In the genomic region with DNA sequence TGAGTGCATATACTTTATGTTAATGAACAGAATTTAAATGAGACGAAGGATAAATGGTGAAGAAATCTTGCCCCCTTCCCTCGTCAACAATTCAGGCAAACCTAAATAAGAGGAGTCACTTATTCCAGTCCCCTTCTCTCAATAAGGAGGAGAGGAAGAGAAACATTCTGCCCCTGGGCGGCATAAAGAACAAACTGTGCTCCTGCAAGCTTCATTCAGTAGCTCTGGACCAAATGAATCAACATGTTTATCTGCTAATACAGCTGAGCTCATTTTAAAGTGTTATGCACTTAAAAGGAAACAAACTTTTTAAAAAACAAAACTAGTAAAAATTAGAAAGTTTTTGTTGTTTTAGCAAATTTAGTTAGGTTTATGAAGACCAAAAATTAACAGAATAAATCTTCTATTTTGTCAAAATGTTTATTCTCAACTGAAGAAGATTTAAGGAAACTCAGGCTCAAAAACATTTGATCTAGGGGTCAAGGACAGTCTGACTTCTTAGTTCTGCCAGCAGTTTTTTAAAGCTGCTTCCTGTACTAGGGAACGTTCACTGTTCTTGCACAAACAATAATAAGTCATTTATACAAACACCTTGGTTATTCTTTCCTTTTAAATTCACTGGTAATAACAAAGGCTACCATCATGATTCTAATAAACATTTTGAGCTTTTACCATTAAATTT, we compare ENCODE assay signal across 12 cellular contexts. TPM values are rescaled to one million over a fixed set of nuclear protein-coding genes. Genes with fewer than 3 reads are reported as not detected.
A peak's percentile ranks its signal among the peaks of the same experiment; 100 is the strongest.
DNase-seq lines count a peak whose midpoint lies in the region; ATAC-seq and TF ChIP-seq lines count a peak whose summit lies in the region.
"Had no signal": no experiment of that assay in that cellular context is flagged by ENCODE, and none has a peak within 500 bp of the region (broad histone marks: within the 10 kb centered on the region; RNA-seq: fewer than 3 reads in every experiment).

No MANE protein-coding gene starts in this region.

- H3K9me3 ChIP-seq in adipocyte (ENCODE audit: control insufficient read depth, low read length) = no peaks in the 10 kb centered on the region
- peaks cover 2% of the 10 kb centered on the region; the same call in 1 of the 2 replicates for H3K9me3 ChIP-seq in BE2C

- H3K36me3 ChIP-seq in adipocyte (ENCODE audit: control insufficient read depth, insufficient read depth, low read length, severe bottlenecking) (no peaks in the 10 kb centered on the region), BE2C (peaks cover 4% of the 10 kb centered on the region; the same call in 1 of the 2 replicates)

- peak overlapping the region; percentile 31 for H3K9ac ChIP-seq in adipocyte (ENCODE audit: low read length)

- TF ChIP-seq CTCF in fibroblast of villous mesenchyme (IDR thresholded peaks at IDR 0.05; ENCODE audit: insufficient read depth, low read depth, low read length) (no peak), BE2C (IDR thresholded peaks at IDR 0.05; ENCODE audit: low read depth, low read length) (no peak), foreskin fibroblast (IDR thresholded peaks at IDR 0.05; ENCODE audit: low read depth, low read length) (no peak)

- H3K4me1 ChIP-seq in adipocyte (ENCODE audit: control insufficient read depth, insufficient read depth, low read length) (peaks cover 27% of the 10 kb centered on the region), BE2C (no peaks in the 10 kb centered on the region)

- H3K27me3 ChIP-seq in adipocyte (replicated peaks; ENCODE audit: control insufficient read depth, insufficient read depth, low read length) (no peaks in the 10 kb centered on the region), BE2C (no peaks in the 10 kb centered on the region)

- ATAC-seq in GM18505 (IDR thresholded peaks at IDR 0.05; ENCODE audit: unreplicated experiment) = no peak
- ATAC-seq: activated CD8-positive, alpha-beta T cell treated with anti-CD3 and anti-CD28 coated beads, Interleukin-2, amount 10 ng/mL, durations not matched to agents 7 days and 5 days had no signal

- no peak for TF ChIP-seq POLR2A in GM18505 (IDR thresholded peaks at IDR 0.05; ENCODE audit: borderline replicate concordance, extremely low read depth, insufficient read depth, insufficient read length)

- peak overlapping the region; percentile 8 for H3K27ac ChIP-seq in temporal lobe (ENCODE audit: low read depth, low read length)

- H3K4me3 ChIP-seq in adipocyte (ENCODE audit: low read length) (peak overlapping the region; percentile 5), fibroblast of villous mesenchyme (ENCODE audit: low read depth, low read length) (no peak overlapping the region), BE2C (ENCODE audit: low read depth, low read length) (no peak overlapping the region), foreskin fibroblast (ENCODE audit: low read depth in 1 of 2, low read length in 2 of 2) (no peak overlapping the region)

- peak; percentile 8 for DNase-seq in adipocyte (ENCODE audit: low read depth)
- DNase-seq in fibroblast of villous mesenchyme (ENCODE audit: low read depth) = peak; percentile 44
- DNase-seq in medulla oblongata (ENCODE audit: extremely low spot score) = peak; percentile 59
- no peak for DNase-seq in BE2C
- no peak for DNase-seq in COR-L47 (lab: John Stamatoyannopoulos, UW)
- no peak for DNase-seq in foreskin fibroblast
- DNase-seq: activated CD8-positive, alpha-beta T cell treated with anti-CD3 and anti-CD28 coated beads, Interleukin-2, amount 10 ng/mL, durations not matched to agents 7 days and 5 days; activated naive CD4-positive, alpha-beta T cell; cerebellar nuclear complex; stimulated activated CD8-positive, alpha-beta memory T cell treated with anti-CD3 and anti-CD28 coated beads, Interleukin-4, amount 100 ng/mL, for 48 hours had no signal

RNA-seq across cellular contexts. Expression of a gene that starts 58.3 kb away (rescaled TPM):
- 36.4 and 38.0 TPM in 2 replicates for total RNA-seq in fibroblast of villous mesenchyme
- total RNA-seq in temporal lobe = 219 TPM
- 18.0 TPM for polyA plus RNA-seq in BE2C (2012; ENCODE audit: insufficient read depth, insufficient read length, low read depth)

Comparison
In these comparisons a context has a peak if more than half of its experiments do, and no peak if none do; other contexts are left out.
1. DNase-seq: peak in adipocyte (single experiment), fibroblast of villous mesenchyme (single experiment) and medulla oblongata (single experiment); none in BE2C (single experiment), COR-L47 (single experiment) and foreskin fibroblast (0 of 2).